Comparison of ENCODE assay signal across 11 cellular contexts in genomic region chr17:38844261-38844757, GRCh38. TPM values are rescaled to one million over a fixed set of nuclear protein-coding genes. Genes with fewer than 3 reads are reported as not detected.
DNase-seq lines count a peak whose midpoint lies in the region; ATAC-seq and TF ChIP-seq lines count a peak whose summit lies in the region.
"Had no signal": no experiment of that assay in that cellular context is flagged by ENCODE, and none has a peak within 500 bp of the region (broad histone marks: within the 10 kb centered on the region; RNA-seq: fewer than 3 reads in every experiment).

No MANE protein-coding gene starts in this region.

- peak; percentile 67 for ATAC-seq in omental fat pad (ENCODE audit: low FRiP score)
- ATAC-seq in GM21447 (IDR thresholded peaks at IDR 0.05; ENCODE audit: unreplicated experiment): no peak

- TF ChIP-seq CTCF in MM.1S (IDR thresholded peaks at IDR 0.05; ENCODE audit: low read length) (no peak), breast epithelium (IDR thresholded peaks at IDR 0.05) (no peak), omental fat pad (IDR thresholded peaks at IDR 0.05) (no peak), colonic mucosa (IDR thresholded peaks at IDR 0.05) (no peak)

- DNase-seq in NCI-H146 (lab: John Stamatoyannopoulos, UW): peak; percentile 6
- DNase-seq in NCI-H146 treated with DMSO at 0.1 percent for 48 hours (lab: John Stamatoyannopoulos, UW; ENCODE audit: unreplicated experiment): no peak
- DNase-seq in MM.1S: peak; percentile 89
- DNase-seq in breast epithelium (ENCODE audit: low spot score in 2 of 2): peak; percentile 46 to 65
- peak; percentile 50 for DNase-seq in omental fat pad (ENCODE audit: low spot score)
- DNase-seq in colonic mucosa: no peak
- DNase-seq in occipital lobe (lab: John Stamatoyannopoulos, UW): no peak
- DNase-seq: DND-41, NCI-H226, SHP77 had no signal

- no peaks in the 10 kb centered on the region for H3K9me2 ChIP-seq in MM.1S (replicated peaks; ENCODE audit: insufficient read depth, low read length)

- peak overlapping the region; percentile 60; the same call in 1 of the 2 replicates for H3K4me2 ChIP-seq in MM.1S (ENCODE audit: low read depth, low read length)

- no peaks in the 10 kb centered on the region for H3K79me2 ChIP-seq in MM.1S (ENCODE audit: low read length)

- H3K27ac ChIP-seq in MM.1S (ENCODE audit: low read length): peak overlapping the region; percentile 65; the same call in 1 of the 2 replicates
- peak overlapping the region in 1 of 2 donors; percentile 10 for H3K27ac ChIP-seq in breast epithelium
- H3K27ac ChIP-seq in colonic mucosa: no peak overlapping the region

- peaks cover 33% of the 10 kb centered on the region for H3F3A ChIP-seq in MM.1S (ENCODE audit: insufficient read depth, low read length)

- H3K9ac ChIP-seq in MM.1S (ENCODE audit: low read length) (no peak overlapping the region; the same call in 1 of the 2 replicates), colonic mucosa (ENCODE audit: low read depth in 2 of 2, low read length in 2 of 2) (peak overlapping the region in 1 of 2 donors; percentile 35)

- intact Hi-C loops in breast epithelium (cut with DNase I; ENCODE audit: low total_unique reads): no loop called here
- intact Hi-C loops in colonic mucosa (cut with DNase I): no loop called here

- H3K4me1 ChIP-seq in MM.1S (ENCODE audit: low read length): no peaks in the 10 kb centered on the region
- H3K4me1 ChIP-seq in breast epithelium: no peaks in the 10 kb centered on the region
- H3K4me1 ChIP-seq in colonic mucosa: no peaks in the 10 kb centered on the region

- H3K4me3 ChIP-seq in MM.1S (ENCODE audit: low read length) (peak overlapping the region; percentile 15; the same call in 1 of the 2 replicates), breast epithelium (no peak overlapping the region), colonic mucosa (no peak overlapping the region)

- peaks cover 4% of the 10 kb centered on the region; the same call in 1 of the 2 replicates for H3K36me3 ChIP-seq in MM.1S (replicated peaks; ENCODE audit: insufficient read depth, low read length)
- no peaks in the 10 kb centered on the region for H3K36me3 ChIP-seq in breast epithelium
- H3K36me3 ChIP-seq in colonic mucosa: peaks cover 13% of the 10 kb centered on the region

- H3K27me3 ChIP-seq in MM.1S (replicated peaks; ENCODE audit: insufficient read depth, low read length) (no peaks in the 10 kb centered on the region), breast epithelium (no peaks in the 10 kb centered on the region), colonic mucosa (no peaks in the 10 kb centered on the region)

- peak overlapping the region; percentile 42; the same call in 1 of the 2 replicates for H2AFZ ChIP-seq in MM.1S (ENCODE audit: low read length)

- TF ChIP-seq POLR2A in breast epithelium (IDR thresholded peaks at IDR 0.05): no peak

- H4K20me1 ChIP-seq in MM.1S (ENCODE audit: insufficient read depth, low read length): no peaks in the 10 kb centered on the region

- no peaks in the 10 kb centered on the region for H3K9me3 ChIP-seq in MM.1S (replicated peaks; ENCODE audit: insufficient read depth, low read length)
- H3K9me3 ChIP-seq in breast epithelium: no peaks in the 10 kb centered on the region
- no peaks in the 10 kb centered on the region for H3K9me3 ChIP-seq in colonic mucosa

RNA-seq across cellular contexts. Expression of gene RPL23, which starts 9.2 kb away (rescaled TPM):
- 1,000 to 10,000 TPM; 1,871 to 2,586 (median 2,024) TPM for total RNA-seq in breast epithelium
- total RNA-seq in omental fat pad: 1,000 to 10,000 TPM; 1,566 to 2,133 (median 2,034) TPM
- total RNA-seq in colonic mucosa: 100 to 1,000 TPM; 845 to 956 TPM
- 1,678 TPM for total RNA-seq in occipital lobe

RNA-seq across cellular contexts. Expression of gene CWC25, which starts 19.2 kb away (rescaled TPM):
- total RNA-seq in breast epithelium (10 to 100 TPM; 22.1 to 42.0 (median 28.2) TPM), omental fat pad (10 to 100 TPM; 15.2 to 49.6 (median 30.5) TPM), colonic mucosa (10 to 100 TPM; 18.7 TPM), occipital lobe (7.8 TPM)

RNA-seq across cellular contexts. Expression of gene LASP1, which starts 25.5 kb away (rescaled TPM):
- total RNA-seq in breast epithelium (100 to 1,000 TPM in 1 of 3 donors, 10 to 100 TPM in 2; 88.7 to 145 (median 92.8) TPM), omental fat pad (100 to 1,000 TPM; 111 to 174 (median 148) TPM), colonic mucosa (100 to 1,000 TPM; 297 to 330 TPM), occipital lobe (49.4 TPM)

RNA-seq across cellular contexts. Expression of gene PIP4K2B, which starts 45.0 kb away (rescaled TPM):
- 10 to 100 TPM; 43.0 to 52.8 (median 43.6) TPM for total RNA-seq in breast epithelium
- 10 to 100 TPM; 25.7 to 79.0 (median 47.2) TPM for total RNA-seq in omental fat pad
- total RNA-seq in colonic mucosa: 10 to 100 TPM; 16.8 to 19.6 TPM
- total RNA-seq in occipital lobe: 166 TPM

Comparison
In these comparisons a context has a peak if more than half of its experiments do, and no peak if none do; other contexts are left out.
1. DNase-seq: peak in NCI-H146 (single experiment), MM.1S (single experiment), breast epithelium (2 of 2) and omental fat pad (single experiment); none in NCI-H146 treated with DMSO at 0.1 percent for 48 hours (single experiment), colonic mucosa (single experiment) and occipital lobe (single experiment).